1 cellular context compared by ENCODE assay signal in genomic region chr4:968621-969394, GRCh38.
TF ChIP-seq lines count a peak whose summit lies in the region.

No MANE protein-coding gene starts in this region.

TF ChIP-seq in HepG2, 621 proteins besides CTCF, POLR2A, EP300 and RAD21:
- TF ChIP-seq NR2F6 (IDR thresholded peaks at IDR 0.05) (no peak), NR2F6 (CRISPR knock-in tag; IDR thresholded peaks at IDR 0.05) (no peak), AGO2 (optimal IDR thresholded peaks at IDR 0.05; ENCODE audit: low read depth, low read length) (peak; percentile 42)
